ENCODE assay signal across 9 cellular contexts in the genomic region with DNA sequence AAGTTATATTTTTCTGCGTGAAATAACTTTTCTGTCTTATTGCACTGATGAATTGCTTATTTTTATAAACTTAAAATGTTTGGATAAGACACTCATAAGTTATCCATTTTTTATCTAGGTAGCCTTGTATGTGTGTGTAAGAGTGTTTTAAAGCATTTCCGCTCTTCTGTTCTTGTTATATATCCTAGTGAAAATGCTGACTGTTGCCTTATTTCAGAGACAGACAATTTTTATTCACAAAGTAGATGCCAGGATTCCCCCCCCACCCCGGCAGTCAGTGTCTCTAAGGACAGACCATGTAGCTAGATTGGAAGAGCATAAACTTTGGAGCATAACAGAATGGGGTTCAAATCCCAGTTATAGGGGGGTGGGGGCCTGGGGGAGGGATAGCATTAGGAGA. TPM values are rescaled to one million over a fixed set of nuclear protein-coding genes. Genes with fewer than 3 reads are reported as not detected.
A peak's percentile ranks its signal among the peaks of the same experiment; 100 is the strongest.
DNase-seq lines count a peak whose midpoint lies in the region; ATAC-seq, FAIRE-seq and TF ChIP-seq lines count a peak whose summit lies in the region.
"Had no signal": no experiment of that assay in that cellular context is flagged by ENCODE, and none has a peak within 500 bp of the region (broad histone marks: within the 10 kb centered on the region; RNA-seq: fewer than 3 reads in every experiment).

No MANE protein-coding gene starts in this region.

- no peak for TF ChIP-seq POLR2A in K562 (conservative IDR thresholded peaks at IDR 0.05)

- H3K4me2 ChIP-seq in BLaER1 treated with 17β-estradiol and CSF1 and Interleukin-3, amounts not matched to agents 10 nM and 100 nM, result peak overlapping the region; percentile 72 to 90 (median 85); a peak in 21 of 22 replicates
- H3K4me2 ChIP-seq in K562 (ENCODE audit: insufficient read depth, low read length), result peak overlapping the region; percentile 21; the same call in 1 of the 2 replicates

- no peaks in the 10 kb centered on the region for H3K27me3 ChIP-seq in BLaER1 treated with 17β-estradiol and CSF1 and Interleukin-3, amounts not matched to agents 10 nM and 100 nM
- H3K27me3 ChIP-seq in K562 (ENCODE audit: control insufficient read depth in 2 of 2, insufficient read depth in 2 of 2, low read length in 2 of 2) (no peaks in the 10 kb centered on the region), muscle layer of colon (ENCODE audit: control insufficient read depth in 1 of 2, insufficient read depth in 2 of 2, low read length in 2 of 2) (no peaks in the 10 kb centered on the region), right cardiac atrium (ENCODE audit: control insufficient read depth, insufficient read depth) (no peaks in the 10 kb centered on the region)

- in situ Hi-C loops in K562 (cut with MboI), result no loop called here

- BruUV-seq in K562 (replicated peaks; lab: Mats Ljungman, UMichigan), result TSS peak; percentile 33

- peaks cover 12 to 40% (median 23%) of the 10 kb centered on the region in 11 experiments; a peak in 21 of 22 replicates for H3K36me3 ChIP-seq in BLaER1 treated with 17β-estradiol and CSF1 and Interleukin-3, amounts not matched to agents 10 nM and 100 nM
- H3K36me3 ChIP-seq in K562 (ENCODE audit: control insufficient read depth, insufficient read depth, low read length), result peaks cover 34% of the 10 kb centered on the region
- peaks cover 4% of the 10 kb centered on the region for H3K36me3 ChIP-seq in muscle layer of colon (ENCODE audit: insufficient read depth, low read length)

- ATAC-seq in K562 (no peak), right cardiac atrium (no peak)

- 14% methylated on average over 3 of the region's 3 CpGs for WGBS in K562 (ENCODE audit: insufficient coverage, low coverage, missing lambda C conversion rate)
- 54% methylated on average over 3 of the region's 3 CpGs for WGBS in right cardiac atrium

- peaks cover 1% of the 10 kb centered on the region for H3K27me3 Mint-ChIP-seq in IgD-negative memory B cell

- H3K36me3 Mint-ChIP-seq in IgD-negative memory B cell, result peaks cover 3% of the 10 kb centered on the region

- POLR2A ChIA-PET in K562 (lab: Yijun Ruan, JAX), result interaction anchor here (0.7 to 1.3 kb wide), 3 partner anchors 12 to 264 kb away, joined by 3 to 6 read pairs (median 3); a partner anchor contains a TSS

- CTCF ChIA-PET in K562 (lab: Yijun Ruan, JAX; ENCODE audit: low intra/inter-chr PET ratio), result no interaction called here

- H3K9me1 ChIP-seq in K562 (ENCODE audit: control insufficient read depth, insufficient read depth, low read length), result no peaks in the 10 kb centered on the region

- peak overlapping the region in 1 of 3 donors; percentile 98 for H3K27ac Mint-ChIP-seq in IgD-negative memory B cell

- H3K4me3 Mint-ChIP-seq in IgD-negative memory B cell, result peak overlapping the region; percentile 89 to 100 (median 98)

- peaks cover 5 to 43% (median 32%) of the 10 kb centered on the region in 11 experiments; a peak in 20 of 22 replicates for H4K20me1 ChIP-seq in BLaER1 treated with 17β-estradiol and CSF1 and Interleukin-3, amounts not matched to agents 10 nM and 100 nM
- peaks cover 6% of the 10 kb centered on the region; the same call in 1 of the 2 replicates for H4K20me1 ChIP-seq in K562 (replicated peaks; ENCODE audit: control insufficient read depth, insufficient read depth, low read length)

- peak overlapping the region; percentile 87 to 100 (median 97); a peak in 16 of 20 replicates for H3K4me3 ChIP-seq in BLaER1 treated with 17β-estradiol and CSF1 and Interleukin-3, amounts not matched to agents 10 nM and 100 nM
- H3K4me3 ChIP-seq in K562 (peak overlapping the region; percentile 92; the same call in 1 of the 2 replicates), muscle layer of colon (ENCODE audit: low read depth in 1 of 2, low read length in 2 of 2) (no peak overlapping the region), right cardiac atrium (ENCODE audit: low read length) (no peak overlapping the region)

- H2AFZ ChIP-seq in K562 (ENCODE audit: low read depth, low read length), result no peak overlapping the region

- H3K4me1 ChIP-seq in BLaER1 treated with 17β-estradiol and CSF1 and Interleukin-3, amounts not matched to agents 10 nM and 100 nM, result peaks cover 28 to 57% (median 42%) of the 10 kb centered on the region in 10 experiments
- H3K4me1 ChIP-seq in K562 (replicated peaks in 1 of 2; ENCODE audit: control insufficient read depth in 2 of 2, insufficient read depth in 2 of 2, low read length in 2 of 2) (peaks cover 6 to 14% of the 10 kb centered on the region in 2 experiments; a peak in 4 of 5 replicates), muscle layer of colon (ENCODE audit: insufficient read depth, low read length) (peaks cover 41% of the 10 kb centered on the region), right cardiac atrium (ENCODE audit: control insufficient read depth, insufficient read depth, low read length) (no peaks in the 10 kb centered on the region)

- peak overlapping the region in 7 of 11 experiments; percentile 87 to 98 (median 92); a peak in 11 of 22 replicates for H3K9ac ChIP-seq in BLaER1 treated with 17β-estradiol and CSF1 and Interleukin-3, amounts not matched to agents 10 nM and 100 nM
- peak overlapping the region in 1 of 2 experiments; percentile 90; a peak in 2 of 4 replicates for H3K9ac ChIP-seq in K562 (ENCODE audit: insufficient read depth in 1 of 2, low read depth in 2 of 2, low read length in 2 of 2)
- H3K9ac ChIP-seq in muscle layer of colon (ENCODE audit: low read length), result peak overlapping the region; percentile 73

- no peaks in the 10 kb centered on the region for H3K9me3 Mint-ChIP-seq in IgD-negative memory B cell

- H3K9me3 ChIP-seq in BLaER1 treated with 17β-estradiol and CSF1 and Interleukin-3, amounts not matched to agents 10 nM and 100 nM (replicated peaks in 1 of 11), result no peaks in the 10 kb centered on the region
- H3K9me3 ChIP-seq in K562 (replicated peaks; ENCODE audit: control insufficient read depth, insufficient read depth, low read depth, low read length) (no peaks in the 10 kb centered on the region), muscle layer of colon (ENCODE audit: low read length) (no peaks in the 10 kb centered on the region), right cardiac atrium (ENCODE audit: control insufficient read depth, low read length) (no peaks in the 10 kb centered on the region)
- H3K9me3 ChIP-seq: neutrophil had no signal

- no peak for TF ChIP-seq RAD21 in K562 (CRISPR knock-in tag; conservative IDR thresholded peaks at IDR 0.05 in 1 of 2, IDR thresholded peaks at IDR 0.05 in 1 of 2)

- peaks cover 24 to 41% (median 31%) of the 10 kb centered on the region in 3 donors for H3K4me1 Mint-ChIP-seq in IgD-negative memory B cell

- peaks cover 68% of the 10 kb centered on the region for H3K79me2 ChIP-seq in K562 (ENCODE audit: control insufficient read depth, insufficient read depth, low read length)

- intact Hi-C loops in K562 (cut with micrococcal nuclease) (no loop called here), posterior vena cava (cut with DNase I) (no loop called here), right cardiac atrium (cut with DNase I) (no loop called here)

- DNase-seq in K562 (ENCODE audit: extremely low read depth in 1 of 4, low spot score in 3 of 4) (no peak), GOT3 (lab: John Stamatoyannopoulos, UW) (no peak), posterior vena cava (ENCODE audit: low spot score) (no peak), right cardiac atrium (no peak)
- no peak for DNase-seq in stimulated activated CD4-positive, alpha-beta T cell treated with anti-CD3 and anti-CD28 coated beads, Interleukin-15, amount 100 ng/mL, for 24 hours

- FAIRE-seq in K562 (lab: Jason Lieb, UNC), result no peak

- no peak overlapping the region for H3K27ac ChIP-seq in BLaER1 treated with 17β-estradiol and CSF1 and Interleukin-3, amounts not matched to agents 10 nM and 100 nM
- no peak overlapping the region for H3K27ac ChIP-seq in K562 (ENCODE audit: extremely low read depth, low read depth, low read length)
- no peak overlapping the region for H3K27ac ChIP-seq in muscle layer of colon (ENCODE audit: low read depth, low read length)
- H3K27ac ChIP-seq in right cardiac atrium (ENCODE audit: low read length), result no peak overlapping the region

- TF ChIP-seq CTCF in K562 (IDR thresholded peaks at IDR 0.05 in 2 of 3, conservative IDR thresholded peaks at IDR 0.05 in 1 of 3; ENCODE audit: insufficient read depth in 2 of 3, low read depth in 1 of 3, low read length in 3 of 3), result no peak

- no peak for TF ChIP-seq EP300 in K562 (IDR thresholded peaks at IDR 0.05; ENCODE audit: low read length)

TF ChIP-seq in K562, 482 proteins besides CTCF, POLR2A, EP300 and RAD21 (continues in another document):
- TF ChIP-seq, protein P1, sequence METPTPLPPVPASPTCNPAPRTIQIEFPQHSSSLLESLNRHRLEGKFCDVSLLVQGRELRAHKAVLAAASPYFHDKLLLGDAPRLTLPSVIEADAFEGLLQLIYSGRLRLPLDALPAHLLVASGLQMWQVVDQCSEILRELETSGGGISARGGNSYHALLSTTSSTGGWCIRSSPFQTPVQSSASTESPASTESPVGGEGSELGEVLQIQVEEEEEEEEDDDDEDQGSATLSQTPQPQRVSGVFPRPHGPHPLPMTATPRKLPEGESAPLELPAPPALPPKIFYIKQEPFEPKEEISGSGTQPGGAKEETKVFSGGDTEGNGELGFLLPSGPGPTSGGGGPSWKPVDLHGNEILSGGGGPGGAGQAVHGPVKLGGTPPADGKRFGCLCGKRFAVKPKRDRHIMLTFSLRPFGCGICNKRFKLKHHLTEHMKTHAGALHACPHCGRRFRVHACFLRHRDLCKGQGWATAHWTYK (CRISPR knock-in tag; IDR thresholded peaks at IDR 0.05), result no peak
- TF ChIP-seq MAFF (IDR thresholded peaks at IDR 0.05; ENCODE audit: low read length), result peak; percentile 78

RNA-seq across cellular contexts. Expression of a gene that starts 1.6 kb away (rescaled TPM):
- polyA plus RNA-seq in IgD-negative memory B cell, result 70.1 TPM
- total RNA-seq in K562 (2011; cell fraction: chromatin; rRNA removed; ENCODE audit: low replicate concordance), result 3.4 and 23.8 TPM in 2 replicates
- 2.0 and 2.6 TPM in 2 replicates for total RNA-seq in K562 (2011; cell fraction: nucleolus; rRNA removed)
- total RNA-seq in K562 (2011; cell fraction: nucleoplasm; rRNA removed), result 6.0 and 6.1 TPM in 2 replicates
- 25.7 and 32.0 TPM in 2 replicates for total RNA-seq in K562 (2014; rRNA removed)
- total RNA-seq in K562 (2014; rRNA removed; fragmentation: Illumina TruSeq; extraction: Trizol), result 60.9 and 72.4 TPM in 2 replicates
- total RNA-seq in K562 (2015; rRNA removed; fragmentation: Illumina TruSeq; extraction: Trizol), result 57.2 and 61.5 TPM in 2 replicates
- 35.1 and 42.0 TPM in 2 replicates for total RNA-seq in K562 (2021)
- polyA plus RNA-seq in K562 (2011; rRNA removed), result 16.2 and 21.4 TPM in 2 replicates
- 2.8 and 6.6 TPM in 2 replicates for polyA plus RNA-seq in K562 (2011; cell fraction: cytosol; rRNA removed)
- polyA plus RNA-seq in K562 (2011; cell fraction: nucleus; rRNA removed), result 5.5 and 7.9 TPM in 2 replicates
- polyA plus RNA-seq in K562 (2012), result 31.6 and 34.7 TPM in 2 replicates
- 52.7 and 62.6 TPM in 2 replicates for polyA plus RNA-seq in K562 (2014; fragmentation: Illumina TruSeq; extraction: Trizol)
- polyA plus RNA-seq in K562 (2014; fragmentation: Nextera tagmentation; extraction: Ambion mirVana), result 10 to 100 TPM; 21.3 to 24.5 TPM
- 31.6 and 39.3 TPM in 2 replicates for polyA plus RNA-seq in K562 (2014; rRNA removed)
- 25.1 and 30.5 TPM in 2 replicates for polyA minus RNA-seq in K562 (2011; rRNA and poly(A)+ RNA removed)
- polyA minus RNA-seq in K562 (2011; cell fraction: cytosol; rRNA and poly(A)+ RNA removed), result 13.5 and 14.9 TPM in 2 replicates
- 4.4 and 10.4 TPM in 2 replicates for polyA minus RNA-seq in K562 (2011; cell fraction: nucleus; rRNA and poly(A)+ RNA removed)
- total RNA-seq in posterior vena cava, result 10 to 100 TPM; 28.1 to 35.1 TPM
- 10 to 100 TPM; 22.0 to 26.0 (median 24.0) TPM for total RNA-seq in right cardiac atrium
- polyA plus RNA-seq in right cardiac atrium, result 17.2 TPM

Comparison
In these comparisons a context has a peak if more than half of its experiments do, and no peak if none do; other contexts are left out.
1. H3K4me3 ChIP-seq: peak in BLaER1 treated with 17β-estradiol and CSF1 and Interleukin-3, amounts not matched to agents 10 nM and 100 nM (10 of 10) and K562 (single experiment); none in muscle layer of colon (0 of 2) and right cardiac atrium (single experiment).